10 cellular contexts compared by ENCODE assay signal in genomic region chr1:226731257-226731893, GRCh38. TPM values are rescaled to one million over a fixed set of nuclear protein-coding genes. Genes with fewer than 3 reads are reported as not detected.
DNase-seq lines count a peak whose midpoint lies in the region; ATAC-seq and TF ChIP-seq lines count a peak whose summit lies in the region.
"Had no signal": no experiment of that assay in that cellular context is flagged by ENCODE, and none has a peak within 500 bp of the region (broad histone marks: within the 10 kb centered on the region; RNA-seq: fewer than 3 reads in every experiment).

No MANE protein-coding gene starts in this region.

- no peak for TF ChIP-seq POLR2A in vagina (IDR thresholded peaks at IDR 0.05)

- peaks cover 95% of the 10 kb centered on the region for H3K4me1 Mint-ChIP-seq in activated T-helper 1 cell treated with anti-CD3 and anti-CD28 coated beads, Interleukin-12 subunit alpha, Interleukin-12 subunit beta, Interleukin-2, Interleukin-4 antibody, amounts not matched to agents 30 ng/mL and 10 ng/mL and 1 ng/mL, durations not matched to agents 14 hours and 24 hours and 36 hours (ENCODE audit: low read depth)

- in situ Hi-C loops in G401 (cut with HindIII; ENCODE audit: low sequenced_read_pairs) (no loop called here), ACHN (cut with HindIII; ENCODE audit: low pct_ligation_motif_present, low pct_unique_long_range_greater_than_20kb, low sequenced_read_pairs) (no loop called here)

- no peaks in the 10 kb centered on the region for H3K9me3 Mint-ChIP-seq in activated T-helper 1 cell treated with anti-CD3 and anti-CD28 coated beads, Interleukin-12 subunit alpha, Interleukin-12 subunit beta, Interleukin-2, Interleukin-4 antibody, amounts not matched to agents 30 ng/mL and 10 ng/mL and 1 ng/mL, durations not matched to agents 14 hours and 24 hours and 36 hours

- peaks cover 73% of the 10 kb centered on the region for H3K36me3 Mint-ChIP-seq in activated T-helper 1 cell treated with anti-CD3 and anti-CD28 coated beads, Interleukin-12 subunit alpha, Interleukin-12 subunit beta, Interleukin-2, Interleukin-4 antibody, amounts not matched to agents 30 ng/mL and 10 ng/mL and 1 ng/mL, durations not matched to agents 14 hours and 24 hours and 36 hours (ENCODE audit: low read depth)

- DNase-seq in right atrium auricular region (ENCODE audit: low spot score) (no peak), cardiac septum (ENCODE audit: low spot score) (no peak), vagina (ENCODE audit: extremely low spot score in 2 of 2) (no peak), G401 (ENCODE audit: low spot score) (no peak), ACHN (no peak)
- DNase-seq in activated T-helper 1 cell treated with anti-CD3 and anti-CD28 coated beads, Interleukin-12 subunit alpha, Interleukin-12 subunit beta, Interleukin-2, Interleukin-4 antibody, amounts not matched to agents 30 ng/mL and 10 ng/mL and 1 ng/mL, durations not matched to agents 14 hours and 24 hours and 36 hours (ENCODE audit: low spot score): no peak
- DNase-seq: foreskin keratinocyte, MM.1S had no signal

- H3K27ac ChIP-seq in right atrium auricular region: peak overlapping the region; percentile 20 to 23
- peak overlapping the region; percentile 56 for H3K27ac ChIP-seq in muscle layer of duodenum (ENCODE audit: low read length)
- H3K27ac ChIP-seq in vagina: peak overlapping the region; percentile 45
- H3K27ac ChIP-seq: foreskin keratinocyte had no signal

- no peak for ATAC-seq in HG02981 (IDR thresholded peaks at IDR 0.05; ENCODE audit: unreplicated experiment)
- ATAC-seq: foreskin keratinocyte had no signal

- H3K9me3 ChIP-seq in right atrium auricular region (no peaks in the 10 kb centered on the region), muscle layer of duodenum (ENCODE audit: control insufficient read depth in 1 of 2, low read length in 2 of 2) (no peaks in the 10 kb centered on the region), vagina (no peaks in the 10 kb centered on the region)

- H3K27me3 ChIP-seq in right atrium auricular region (no peaks in the 10 kb centered on the region), muscle layer of duodenum (ENCODE audit: low read depth, low read length) (no peaks in the 10 kb centered on the region), vagina (no peaks in the 10 kb centered on the region)
- H3K27me3 ChIP-seq: foreskin keratinocyte had no signal

- H3K36me3 ChIP-seq in right atrium auricular region (peaks cover 10% of the 10 kb centered on the region), muscle layer of duodenum (ENCODE audit: control insufficient read depth in 1 of 2, insufficient read depth in 2 of 2, low read length in 2 of 2) (peaks cover 4 to 26% of the 10 kb centered on the region in 2 donors), vagina (peaks cover 0 to 16% of the 10 kb centered on the region in 2 donors)

- H3K4me1 ChIP-seq in right atrium auricular region (peaks cover 0 to 33% of the 10 kb centered on the region in 2 donors), muscle layer of duodenum (ENCODE audit: control insufficient read depth in 1 of 2, insufficient read depth in 2 of 2, low read length in 2 of 2) (peaks cover 20 to 53% of the 10 kb centered on the region in 2 donors), vagina (peaks cover 97% of the 10 kb centered on the region)
- H3K4me1 ChIP-seq: foreskin keratinocyte had no signal

- intact Hi-C loops in cardiac septum (cut with DNase I): loop anchor here (10.0 kb wide), 1 partner anchor 187 kb away; the partner anchor contains the start of gene STUM
- intact Hi-C loops in activated T-helper 1 cell treated with anti-CD3 and anti-CD28 coated beads, Interleukin-12 subunit alpha, Interleukin-12 subunit beta, Interleukin-2, Interleukin-4 antibody, amounts not matched to agents 30 ng/mL and 10 ng/mL and 1 ng/mL, durations not matched to agents 14 hours and 24 hours and 36 hours (cut with micrococcal nuclease): loop anchor here (10.0 kb wide), 1 partner anchor 667 kb away; the partner anchor contains the start of gene H3-3A
- intact Hi-C loops in vagina (cut with DNase I): loop anchor here (10.0 kb wide), 1 partner anchor 97 kb away; no protein-coding TSS in a partner anchor

- H3K4me3 Mint-ChIP-seq in activated T-helper 1 cell treated with anti-CD3 and anti-CD28 coated beads, Interleukin-12 subunit alpha, Interleukin-12 subunit beta, Interleukin-2, Interleukin-4 antibody, amounts not matched to agents 30 ng/mL and 10 ng/mL and 1 ng/mL, durations not matched to agents 14 hours and 24 hours and 36 hours: peak overlapping the region; percentile 80

- TF ChIP-seq CTCF in right atrium auricular region (IDR thresholded peaks at IDR 0.05): no peak
- no peak for TF ChIP-seq CTCF in vagina (IDR thresholded peaks at IDR 0.05)

- peak overlapping the region; percentile 79 for H3K27ac Mint-ChIP-seq in activated T-helper 1 cell treated with anti-CD3 and anti-CD28 coated beads, Interleukin-12 subunit alpha, Interleukin-12 subunit beta, Interleukin-2, Interleukin-4 antibody, amounts not matched to agents 30 ng/mL and 10 ng/mL and 1 ng/mL, durations not matched to agents 14 hours and 24 hours and 36 hours

- H3K4me3 ChIP-seq in right atrium auricular region (no peak overlapping the region), muscle layer of duodenum (ENCODE audit: low read depth in 1 of 2, low read length in 2 of 2) (peak overlapping the region; percentile 19 to 21), vagina (no peak overlapping the region)

- peaks cover 1% of the 10 kb centered on the region for H3K27me3 Mint-ChIP-seq in activated T-helper 1 cell treated with anti-CD3 and anti-CD28 coated beads, Interleukin-12 subunit alpha, Interleukin-12 subunit beta, Interleukin-2, Interleukin-4 antibody, amounts not matched to agents 30 ng/mL and 10 ng/mL and 1 ng/mL, durations not matched to agents 14 hours and 24 hours and 36 hours (ENCODE audit: insufficient read depth)

RNA-seq across cellular contexts. Expression of gene ITPKB, which starts 7.7 kb away (rescaled TPM):
- total RNA-seq in right atrium auricular region: 10 to 100 TPM; 10.8 to 11.0 TPM
- 10.5 TPM for total RNA-seq in cardiac septum
- total RNA-seq in activated T-helper 1 cell treated with anti-CD3 and anti-CD28 coated beads, Interleukin-12 subunit alpha, Interleukin-12 subunit beta, Interleukin-2, Interleukin-4 antibody, amounts not matched to agents 30 ng/mL and 10 ng/mL and 1 ng/mL, durations not matched to agents 14 hours and 24 hours and 36 hours: 38.3 and 38.5 TPM in 2 replicates
- 31.7 TPM for total RNA-seq in vagina
- total RNA-seq in G401 (2014; rRNA removed; shearing (Covaris generic)): 11.4 and 15.2 TPM in 2 replicates

Comparison
In these comparisons a context has a peak if more than half of its experiments do, and no peak if none do; other contexts are left out.
1. H3K4me3 ChIP-seq: peak in muscle layer of duodenum (2 of 2); none in right atrium auricular region (0 of 2) and vagina (0 of 2).
2. Peak in every context shown above with its lines, with median percentiles within 50 percentile points of each other: H3K27ac ChIP-seq.